In the genomic region with DNA sequence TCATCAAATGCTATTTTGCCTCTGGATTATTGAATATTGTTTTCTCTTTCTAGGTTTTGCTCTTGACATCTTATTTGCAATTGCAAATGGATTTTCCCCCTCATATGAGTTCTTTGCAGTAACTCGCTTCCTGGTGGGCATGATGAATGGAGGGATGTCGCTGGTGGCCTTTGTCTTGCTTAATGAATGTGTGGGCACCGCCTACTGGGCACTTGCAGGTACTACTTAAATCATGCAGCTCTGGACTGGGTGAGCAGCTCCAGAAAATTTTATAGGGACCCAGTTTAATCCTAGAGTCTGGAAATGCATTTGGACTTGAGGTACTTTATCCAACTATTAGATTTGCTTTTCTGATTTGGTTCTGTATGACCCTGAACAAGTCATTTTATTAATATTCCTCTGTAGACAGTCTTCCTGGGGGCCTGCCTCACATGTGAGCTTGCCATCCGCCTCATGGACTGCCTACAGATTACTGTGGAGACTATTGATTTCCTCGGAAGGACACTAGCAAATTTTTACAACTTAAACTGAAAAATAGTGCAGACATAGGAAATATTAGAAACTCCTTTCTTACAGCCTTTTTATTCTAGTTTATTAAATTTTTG, we compare ENCODE assay signal across 9 cellular contexts. TPM values are rescaled to one million over a fixed set of nuclear protein-coding genes. Genes with fewer than 3 reads are reported as not detected.
DNase-seq lines count a peak whose midpoint lies in the region; ATAC-seq and TF ChIP-seq lines count a peak whose summit lies in the region.
"Had no signal": no experiment of that assay in that cellular context is flagged by ENCODE, and none has a peak within 500 bp of the region (broad histone marks: within the 10 kb centered on the region; RNA-seq: fewer than 3 reads in every experiment).

No MANE protein-coding gene starts in this region.

- H2AFZ ChIP-seq in OCI-LY7 (ENCODE audit: low read length) = no peak overlapping the region

- no peaks in the 10 kb centered on the region for H3K79me2 ChIP-seq in OCI-LY7 (ENCODE audit: insufficient read depth, low read depth, low read length)

- no TSS peak for BruUV-seq in OCI-LY7 (replicated peaks; lab: Mats Ljungman, UMichigan)

- H3K4me3 ChIP-seq in OCI-LY7 (ENCODE audit: low read depth, low read length, poor library complexity, severe bottlenecking) = no peak overlapping the region

- H4K20me1 ChIP-seq in OCI-LY7 (ENCODE audit: insufficient read depth, low read length) = no peaks in the 10 kb centered on the region

- no peaks in the 10 kb centered on the region for H3K9me3 Mint-ChIP-seq in progenitor cell of endocrine pancreas (ENCODE audit: low read depth)
- H3K9me3 Mint-ChIP-seq: activated naive CD4-positive, alpha-beta T cell treated with anti-CD3 and anti-CD28 coated beads, Interleukin-2, amount 50 U/mL, for 24 hours had no signal

- H3K27ac Mint-ChIP-seq in progenitor cell of endocrine pancreas = no peak overlapping the region
- H3K27ac Mint-ChIP-seq: activated naive CD4-positive, alpha-beta T cell treated with anti-CD3 and anti-CD28 coated beads, Interleukin-2, amount 50 U/mL, for 24 hours had no signal

- no peaks in the 10 kb centered on the region for H3K36me3 ChIP-seq in OCI-LY7 (ENCODE audit: insufficient read depth, low read length)

- DNase-seq in DMS 273 (lab: John Stamatoyannopoulos, UW; ENCODE audit: unreplicated experiment) (peak; percentile 83), HPDE6-E6E7 (ENCODE audit: extremely low spot score) (peak; percentile 42), OCI-LY7 (ENCODE audit: low spot score) (peak; percentile 63), glomerular visceral epithelial cell (ENCODE audit: extremely low spot score) (peak; percentile 59), progenitor cell of endocrine pancreas (ENCODE audit: low spot score, unreplicated experiment) (no peak), DMS79 (lab: John Stamatoyannopoulos, UW) (no peak)
- peak; percentile 9 for DNase-seq in activated T-helper 9 cell treated with anti-CD3 and anti-CD28 coated beads, Interleukin-2, amount 50 U/mL, for 16 hours (ENCODE audit: low read depth)

- no peak overlapping the region for H3K27ac ChIP-seq in OCI-LY7 (ENCODE audit: low read depth, low read length, poor library complexity, severe bottlenecking)

- CTCF ChIA-PET in OCI-LY7 (lab: Charles Lee; ENCODE audit: unreplicated experiment) = no interaction called here

- no peaks in the 10 kb centered on the region for H3K9me2 ChIP-seq in OCI-LY7 (ENCODE audit: insufficient read depth, low read length)

- intact Hi-C loops in OCI-LY7 (cut with micrococcal nuclease; ENCODE audit: unreplicated experiment) = no loop called here

- H3K4me1 Mint-ChIP-seq in progenitor cell of endocrine pancreas (ENCODE audit: low read depth) = peaks cover 9% of the 10 kb centered on the region
- H3K4me1 Mint-ChIP-seq: activated naive CD4-positive, alpha-beta T cell treated with anti-CD3 and anti-CD28 coated beads, Interleukin-2, amount 50 U/mL, for 24 hours had no signal

- no peaks in the 10 kb centered on the region for H3K9me3 ChIP-seq in OCI-LY7 (ENCODE audit: low read length)

- H3K36me3 Mint-ChIP-seq in progenitor cell of endocrine pancreas (ENCODE audit: insufficient read depth) = peaks cover 12% of the 10 kb centered on the region
- H3K36me3 Mint-ChIP-seq: activated naive CD4-positive, alpha-beta T cell treated with anti-CD3 and anti-CD28 coated beads, Interleukin-2, amount 50 U/mL, for 24 hours had no signal

- no peak overlapping the region for H3K4me3 Mint-ChIP-seq in progenitor cell of endocrine pancreas (ENCODE audit: low read depth)
- H3K4me3 Mint-ChIP-seq: activated naive CD4-positive, alpha-beta T cell treated with anti-CD3 and anti-CD28 coated beads, Interleukin-2, amount 50 U/mL, for 24 hours had no signal

- no peak overlapping the region for H3K4me2 ChIP-seq in OCI-LY7 (ENCODE audit: low read length)

- H3K27me3 Mint-ChIP-seq in progenitor cell of endocrine pancreas = no peaks in the 10 kb centered on the region

- TF ChIP-seq CTCF in OCI-LY7 (conservative IDR thresholded peaks at IDR 0.05; ENCODE audit: low read length) = peak; percentile 88
- peak; percentile 56 for TF ChIP-seq CTCF in progenitor cell of endocrine pancreas (IDR thresholded peaks at IDR 0.05; ENCODE audit: unreplicated experiment)

- ATAC-seq in GM19463 (IDR thresholded peaks at IDR 0.05; ENCODE audit: unreplicated experiment) = peak; percentile 89

- H3K4me1 ChIP-seq in OCI-LY7 (ENCODE audit: insufficient read depth, low read length, poor library complexity, severe bottlenecking) = no peaks in the 10 kb centered on the region

- POLR2A ChIA-PET in OCI-LY7 (lab: Charles Lee) = interaction anchor here (1.8 kb wide), 1 partner anchor 13 kb away, joined by 7 read pairs; no protein-coding TSS in a partner anchor

RNA-seq across cellular contexts. Expression of a gene that starts 44.5 kb away (rescaled TPM):
- total RNA-seq in OCI-LY7 (2014; rRNA removed; shearing (Covaris generic)) = 0.82 and 1.0 TPM in 2 replicates
- total RNA-seq in OCI-LY7 (2022) (2.8 and 3.3 TPM in 2 replicates), progenitor cell of endocrine pancreas (4.6 and 5.3 TPM in 2 replicates)

Comparison
In these comparisons a context has a peak if more than half of its experiments do, and no peak if none do; other contexts are left out.
1. DNase-seq: peak in DMS 273 (single experiment), HPDE6-E6E7 (single experiment), OCI-LY7 (single experiment), activated T-helper 9 cell treated with anti-CD3 and anti-CD28 coated beads, Interleukin-2, amount 50 U/mL, for 16 hours (single experiment) and glomerular visceral epithelial cell (single experiment); none in progenitor cell of endocrine pancreas (single experiment) and DMS79 (single experiment).